Comparison of ENCODE assay signal across 23 cellular contexts in the genomic region with DNA sequence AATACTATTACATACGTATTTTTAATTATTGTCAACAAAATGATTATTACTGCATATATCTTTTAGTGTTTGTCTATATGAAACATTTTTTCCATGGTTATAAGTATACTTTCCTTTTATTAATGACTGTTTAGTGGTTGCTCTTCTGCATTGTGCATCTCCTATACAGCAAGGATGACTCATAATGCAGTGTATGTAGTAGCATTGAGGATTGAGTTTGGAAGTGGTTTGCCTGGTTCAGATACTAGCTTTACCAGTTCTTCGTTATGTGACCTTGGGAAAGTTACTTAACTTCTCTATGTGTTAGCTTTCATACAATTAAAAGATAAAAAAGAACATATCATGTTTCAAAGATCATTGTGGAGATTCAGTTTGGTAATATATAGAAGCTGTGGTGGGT. TPM values are rescaled to one million over a fixed set of nuclear protein-coding genes. Genes with fewer than 3 reads are reported as not detected.
DNase-seq lines count a peak whose midpoint lies in the region; ATAC-seq, FAIRE-seq and TF ChIP-seq lines count a peak whose summit lies in the region.
"Had no signal": no experiment of that assay in that cellular context is flagged by ENCODE, and none has a peak within 500 bp of the region (broad histone marks: within the 10 kb centered on the region; RNA-seq: fewer than 3 reads in every experiment).

No MANE protein-coding gene starts in this region.

- H3K4me1 ChIP-seq in A549: no peaks in the 10 kb centered on the region
- H3K4me1 ChIP-seq: HAP-1, SJSA1 had no signal

- CTCF ChIA-PET in A549 (lab: Yijun Ruan, JAX) (no interaction called here), RWPE1 (lab: Yijun Ruan, JAX) (no interaction called here)

- TF ChIP-seq RAD21 in A549 (conservative IDR thresholded peaks at IDR 0.05 in 1 of 2, IDR thresholded peaks at IDR 0.05 in 1 of 2): no peak

- no peak for DNase-seq in A549 (ENCODE audit: low read depth in 1 of 2, low spot score in 1 of 2)
- DNase-seq in DMS53 (lab: John Stamatoyannopoulos, UW): peak; percentile 85
- DNase-seq in RWPE1 (ENCODE audit: low spot score): peak; percentile 15
- DNase-seq in SKM-1 treated with dmso at 0.1 percent for 144 hours (lab: John Stamatoyannopoulos, UW; ENCODE audit: unreplicated experiment): no peak
- no peak for DNase-seq in GM19240 (ENCODE audit: insufficient read length, low spot score)
- DNase-seq in NCI-H1105 (lab: John Stamatoyannopoulos, UW): no peak
- DNase-seq: ACHN, C1 segment of cervical spinal cord, GM23248, Karpas-422, NCI-H187, NCI-H2107, NCI-H226, NCI-H526 treated with DMSO at 0.1 percent for 48 hours, T-helper 2 cell had no signal

- 41% methylated on average over 2 of the region's 2 CpGs for WGBS in A549 (ENCODE audit: missing lambda C conversion rate)

- TF ChIP-seq POLR2A in A549 (IDR thresholded peaks at IDR 0.05; ENCODE audit: low read length): no peak

- no peak for TF ChIP-seq CTCF in A549 (IDR thresholded peaks at IDR 0.05)
- TF ChIP-seq CTCF in RWPE1 (conservative IDR thresholded peaks at IDR 0.05; ENCODE audit: low read depth): no peak

- H3K4me2 ChIP-seq in A549: no peak overlapping the region

- H3K27ac ChIP-seq in A549 (no peak overlapping the region), RWPE1 (no peak overlapping the region)
- H3K27ac ChIP-seq: GM23248, SJSA1 had no signal

- no peak for FAIRE-seq in A549 (lab: Jason Lieb, UNC)
- FAIRE-seq: GM12878, GM19239, HTR-8/SVneo had no signal

- POLR2A ChIA-PET in A549 (lab: Yijun Ruan, JAX) (no interaction called here), RWPE1 (lab: Yijun Ruan, JAX; ENCODE audit: low non-redundant PET) (no interaction called here)

- no peak for TF ChIP-seq EP300 in A549 (IDR thresholded peaks at IDR 0.05)

- H3K9me3 ChIP-seq in A549: no peaks in the 10 kb centered on the region
- H3K9me3 ChIP-seq: HAP-1, SJSA1 had no signal

- ATAC-seq in A549 (no peak), esophagus mucosa (peak; percentile 99), HG03571 (IDR thresholded peaks at IDR 0.05; ENCODE audit: unreplicated experiment) (no peak)
- ATAC-seq: GM12878 had no signal

- no peak overlapping the region for H3K4me3 ChIP-seq in A549
- H3K4me3 ChIP-seq: GM12878, GM23248, HAP-1, SJSA1 had no signal

TF ChIP-seq in A549, 52 proteins besides CTCF, POLR2A, EP300 and RAD21:
- no peak for TF ChIP-seq FOSL2 (IDR thresholded peaks at IDR 0.05)
- peak; percentile 20 for TF ChIP-seq FOSL2 (CRISPR knock-in tag; IDR thresholded peaks at IDR 0.05)
- TF ChIP-seq MAFK (IDR thresholded peaks at IDR 0.05; ENCODE audit: partially characterized antibody): no peak
- TF ChIP-seq RARB (CRISPR knock-in tag; IDR thresholded peaks at IDR 0.05): no peak

RNA-seq across cellular contexts. Expression of a gene that starts 44.1 kb away (rescaled TPM):
- polyA plus RNA-seq in A549 (2011; rRNA removed): 71.9 and 83.8 TPM in 2 replicates
- polyA plus RNA-seq in A549 (2012; cell fraction: cytosol; rRNA removed): 36.8 and 48.1 TPM in 2 replicates
- polyA plus RNA-seq in A549 (2012; cell fraction: nucleus; rRNA removed): 36.7 and 47.9 TPM in 2 replicates
- 127 to 163 TPM (median 163 TPM) in 3 replicates for polyA plus RNA-seq in A549 (2017; fragmentation: RNase III; extraction: RNeasy Plus Mini Kit Qiagen cat#74134 plus additional on column Dnase treatment)
- 83.7 and 146 TPM in 2 replicates for polyA minus RNA-seq in A549 (2011; rRNA and poly(A)+ RNA removed)
- 18.7 TPM for total RNA-seq in esophagus mucosa

RNA-seq across cellular contexts. Expression of a gene that starts 44.3 kb away (rescaled TPM):
- polyA plus RNA-seq in A549 (2011; rRNA removed): not detected in 2 replicates
- not detected in 2 replicates for polyA plus RNA-seq in A549 (2012; cell fraction: cytosol; rRNA removed)
- not detected in 2 replicates for polyA plus RNA-seq in A549 (2012; cell fraction: nucleus; rRNA removed)
- polyA plus RNA-seq in A549 (2017; fragmentation: RNase III; extraction: RNeasy Plus Mini Kit Qiagen cat#74134 plus additional on column Dnase treatment): not detected in 3 replicates
- not detected in 2 replicates for polyA minus RNA-seq in A549 (2011; rRNA and poly(A)+ RNA removed)
- total RNA-seq in esophagus mucosa: 0.16 TPM
- total RNA-seq: GM12878, SJSA1 had no signal
- polyA plus RNA-seq: IgD-negative memory B cell had no signal

Comparison
In these comparisons a context has a peak if more than half of its experiments do, and no peak if none do; other contexts are left out.
1. DNase-seq: peak in DMS53 (single experiment) and RWPE1 (single experiment); none in A549 (0 of 2), SKM-1 treated with dmso at 0.1 percent for 144 hours (single experiment), GM19240 (single experiment) and NCI-H1105 (single experiment).